In the genomic region with DNA sequence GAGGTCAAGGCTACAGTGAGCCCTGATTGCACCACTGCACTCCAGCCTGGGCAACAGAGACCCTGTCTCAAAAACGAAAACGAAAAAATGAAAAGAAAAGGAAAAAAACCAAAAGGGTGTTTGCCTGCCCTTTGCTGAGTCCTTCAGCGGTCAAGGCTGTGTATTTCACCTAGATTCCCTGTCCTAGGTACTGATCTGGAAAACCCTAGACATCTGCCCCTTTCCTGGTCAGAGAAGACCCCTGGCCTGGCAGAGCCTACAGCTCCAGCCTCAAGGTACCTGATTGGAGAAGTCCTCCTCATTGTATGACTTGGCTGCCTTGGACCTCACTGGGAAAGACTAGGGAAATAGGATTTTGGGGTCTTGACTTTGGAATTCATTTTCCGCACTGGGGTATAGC, we compare ENCODE assay signal across 18 cellular contexts. TPM values are rescaled to one million over a fixed set of nuclear protein-coding genes. Genes with fewer than 3 reads are reported as not detected.
DNase-seq lines count a peak whose midpoint lies in the region; ATAC-seq and TF ChIP-seq lines count a peak whose summit lies in the region.
"Had no signal": no experiment of that assay in that cellular context is flagged by ENCODE, and none has a peak within 500 bp of the region (broad histone marks: within the 10 kb centered on the region; RNA-seq: fewer than 3 reads in every experiment).

No MANE protein-coding gene starts in this region.

- CTCF ChIA-PET in SK-N-SH (lab: Yijun Ruan, JAX), result interaction anchor here (0.9 to 8.2 kb wide), 5 partner anchors 9 to 524 kb away, joined by 3 to 171 read pairs (median 19); no protein-coding TSS in a partner anchor

- H3K36me3 ChIP-seq in SK-N-SH (replicated peaks in 1 of 2; ENCODE audit: control insufficient read depth in 1 of 2, insufficient read depth in 2 of 2, low read length in 1 of 2), result no peaks in the 10 kb centered on the region
- no peaks in the 10 kb centered on the region for H3K36me3 ChIP-seq in brain microvascular endothelial cell (replicated peaks)
- H3K36me3 ChIP-seq: BLaER1 treated with 17β-estradiol and CSF1 and Interleukin-3, amounts not matched to agents 10 nM and 100 nM; HAP-1 had no signal

- H4K20me1 ChIP-seq in SK-N-SH (ENCODE audit: insufficient read depth), result no peaks in the 10 kb centered on the region
- H4K20me1 ChIP-seq: BLaER1 treated with 17β-estradiol and CSF1 and Interleukin-3, amounts not matched to agents 10 nM and 100 nM had no signal

- H3K4me1 ChIP-seq in SK-N-SH (ENCODE audit: control insufficient read depth in 1 of 2, insufficient read depth in 2 of 2, low read depth in 1 of 2, low read length in 1 of 2), result no peaks in the 10 kb centered on the region

- no peaks in the 10 kb centered on the region for H3F3A ChIP-seq in SK-N-SH (replicated peaks; ENCODE audit: insufficient read depth)

- in situ Hi-C loops in brain microvascular endothelial cell (cut with HindIII; ENCODE audit: low pct_ligation_motif_present, low sequenced_read_pairs), result loop anchor here (25.0 kb wide), 1 partner anchor 518 kb away; no protein-coding TSS in a partner anchor

- no peak for DNase-seq in SK-N-SH
- DNase-seq in iPS-NIHi7 (ENCODE audit: extremely low spot score), result peak; percentile 40
- DNase-seq in left ventricle myocardium superior, result no peak
- no peak for DNase-seq in brain microvascular endothelial cell
- DNase-seq: Calu3; CD8-positive, alpha-beta T cell; DMS79 treated with DMSO at 0.1 percent for 48 hours; GF-D8; IMR-90; Kasumi-1; KG1 had no signal

- H3K4me2 ChIP-seq in SK-N-SH, result no peak overlapping the region
- H3K4me2 ChIP-seq: BLaER1 treated with 17β-estradiol and CSF1 and Interleukin-3, amounts not matched to agents 10 nM and 100 nM had no signal

- no peak for TF ChIP-seq CTCF in SK-N-SH (IDR thresholded peaks at IDR 0.05)
- TF ChIP-seq CTCF in brain microvascular endothelial cell (IDR thresholded peaks at IDR 0.05; ENCODE audit: low read depth, low read length, missing control alignments), result no peak

- H2AFZ ChIP-seq in SK-N-SH (ENCODE audit: low read depth), result no peak overlapping the region

- intact Hi-C loops in left ventricle myocardium superior (cut with micrococcal nuclease), result loop anchor here (5.0 to 10.0 kb wide), 2 partner anchors 428 to 521 kb away; no protein-coding TSS in a partner anchor

- no peak overlapping the region for H3K9ac ChIP-seq in SK-N-SH
- H3K9ac ChIP-seq: BLaER1 treated with 17β-estradiol and CSF1 and Interleukin-3, amounts not matched to agents 10 nM and 100 nM had no signal

- no peak overlapping the region for H3K4me3 ChIP-seq in SK-N-SH (ENCODE audit: low read depth in 2 of 2, low read length in 1 of 2)
- H3K4me3 ChIP-seq in brain microvascular endothelial cell (ENCODE audit: low read depth, low read length), result no peak overlapping the region
- H3K4me3 ChIP-seq: BLaER1 treated with 17β-estradiol and CSF1 and Interleukin-3, amounts not matched to agents 10 nM and 100 nM; HAP-1 had no signal

- 75% methylated on average over 4 of the region's 4 CpGs for WGBS in SK-N-SH (ENCODE audit: low lambda C conversion rate)

- ATAC-seq in SK-N-SH treated with all-trans-retinoic acid at 6 μM for 48 hours (no peak), left ventricle myocardium superior (no peak), GM21360 (IDR thresholded peaks at IDR 0.05; ENCODE audit: unreplicated experiment) (no peak)
- ATAC-seq: CD8-positive, alpha-beta T cell had no signal

- H3K27ac ChIP-seq in SK-N-SH (ENCODE audit: low read depth in 2 of 2, low read length in 1 of 2), result no peak overlapping the region
- H3K27ac ChIP-seq in brain microvascular endothelial cell, result no peak overlapping the region
- H3K27ac ChIP-seq: 22Rv1; BLaER1 treated with 17β-estradiol and CSF1 and Interleukin-3, amounts not matched to agents 10 nM and 100 nM; HL-60 had no signal

- TF ChIP-seq RAD21 in SK-N-SH (IDR thresholded peaks at IDR 0.05; ENCODE audit: low read length), result no peak

- no peaks in the 10 kb centered on the region for H3K9me3 ChIP-seq in SK-N-SH
- H3K9me3 ChIP-seq: BLaER1 treated with 17β-estradiol and CSF1 and Interleukin-3, amounts not matched to agents 10 nM and 100 nM; HAP-1 had no signal

- TF ChIP-seq EP300 in SK-N-SH (IDR thresholded peaks at IDR 0.05; ENCODE audit: borderline replicate concordance in 1 of 2, low read depth in 1 of 2, low read length in 1 of 2), result no peak

- no peaks in the 10 kb centered on the region for H3K79me2 ChIP-seq in SK-N-SH (ENCODE audit: insufficient read depth)

- POLR2A ChIA-PET in SK-N-SH (lab: Yijun Ruan, JAX), result no interaction called here

- no peaks in the 10 kb centered on the region for H3K9me2 ChIP-seq in SK-N-SH

- H3K27me3 ChIP-seq in SK-N-SH (ENCODE audit: insufficient read depth), result no peaks in the 10 kb centered on the region
- no peaks in the 10 kb centered on the region for H3K27me3 ChIP-seq in brain microvascular endothelial cell (replicated peaks)
- H3K27me3 ChIP-seq: BLaER1 treated with 17β-estradiol and CSF1 and Interleukin-3, amounts not matched to agents 10 nM and 100 nM had no signal

TF ChIP-seq in SK-N-SH, 30 proteins besides CTCF, POLR2A, EP300 and RAD21 (continues in another document):
- TF ChIP-seq JUND (IDR thresholded peaks at IDR 0.05) (no peak), NRF1 (IDR thresholded peaks at IDR 0.05; ENCODE audit: low read depth, low read length) (no peak), RCOR1 (IDR thresholded peaks at IDR 0.05; ENCODE audit: low read length) (no peak)

TF ChIP-seq in SK-N-SH treated with all-trans-retinoic acid at 6 μM for 48 hours, 23 proteins besides CTCF, POLR2A, EP300 and RAD21:
- TF ChIP-seq TCF4 (CRISPR knock-in tag; IDR thresholded peaks at IDR 0.05; ENCODE audit: borderline replicate concordance) (no peak), ESRRG (CRISPR knock-in tag; IDR thresholded peaks at IDR 0.05) (no peak), PPARA (CRISPR knock-in tag; IDR thresholded peaks at IDR 0.05; ENCODE audit: borderline replicate concordance) (no peak), ZFP3 (CRISPR knock-in tag; IDR thresholded peaks at IDR 0.05) (no peak)
- TF ChIP-seq, protein P1, sequence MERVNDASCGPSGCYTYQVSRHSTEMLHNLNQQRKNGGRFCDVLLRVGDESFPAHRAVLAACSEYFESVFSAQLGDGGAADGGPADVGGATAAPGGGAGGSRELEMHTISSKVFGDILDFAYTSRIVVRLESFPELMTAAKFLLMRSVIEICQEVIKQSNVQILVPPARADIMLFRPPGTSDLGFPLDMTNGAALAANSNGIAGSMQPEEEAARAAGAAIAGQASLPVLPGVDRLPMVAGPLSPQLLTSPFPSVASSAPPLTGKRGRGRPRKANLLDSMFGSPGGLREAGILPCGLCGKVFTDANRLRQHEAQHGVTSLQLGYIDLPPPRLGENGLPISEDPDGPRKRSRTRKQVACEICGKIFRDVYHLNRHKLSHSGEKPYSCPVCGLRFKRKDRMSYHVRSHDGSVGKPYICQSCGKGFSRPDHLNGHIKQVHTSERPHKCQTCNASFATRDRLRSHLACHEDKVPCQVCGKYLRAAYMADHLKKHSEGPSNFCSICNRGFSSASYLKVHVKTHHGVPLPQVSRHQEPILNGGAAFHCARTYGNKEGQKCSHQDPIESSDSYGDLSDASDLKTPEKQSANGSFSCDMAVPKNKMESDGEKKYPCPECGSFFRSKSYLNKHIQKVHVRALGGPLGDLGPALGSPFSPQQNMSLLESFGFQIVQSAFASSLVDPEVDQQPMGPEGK (CRISPR knock-in tag; IDR thresholded peaks at IDR 0.05; ENCODE audit: borderline replicate concordance), result no peak

TF ChIP-seq in PFSK-1, 5 proteins besides CTCF, POLR2A, EP300 and RAD21:
- TF ChIP-seq SIN3A (IDR thresholded peaks at IDR 0.05; ENCODE audit: borderline replicate concordance, insufficient read depth, low read length) (no peak), FOXP2 (optimal IDR thresholded peaks at IDR 0.05; ENCODE audit: borderline replicate concordance, extremely low read depth, extremely low read length, insufficient read depth) (no peak), TAF1 (IDR thresholded peaks at IDR 0.05; ENCODE audit: borderline replicate concordance, insufficient read depth, low read length) (no peak)
- TF ChIP-seq, protein P2, sequence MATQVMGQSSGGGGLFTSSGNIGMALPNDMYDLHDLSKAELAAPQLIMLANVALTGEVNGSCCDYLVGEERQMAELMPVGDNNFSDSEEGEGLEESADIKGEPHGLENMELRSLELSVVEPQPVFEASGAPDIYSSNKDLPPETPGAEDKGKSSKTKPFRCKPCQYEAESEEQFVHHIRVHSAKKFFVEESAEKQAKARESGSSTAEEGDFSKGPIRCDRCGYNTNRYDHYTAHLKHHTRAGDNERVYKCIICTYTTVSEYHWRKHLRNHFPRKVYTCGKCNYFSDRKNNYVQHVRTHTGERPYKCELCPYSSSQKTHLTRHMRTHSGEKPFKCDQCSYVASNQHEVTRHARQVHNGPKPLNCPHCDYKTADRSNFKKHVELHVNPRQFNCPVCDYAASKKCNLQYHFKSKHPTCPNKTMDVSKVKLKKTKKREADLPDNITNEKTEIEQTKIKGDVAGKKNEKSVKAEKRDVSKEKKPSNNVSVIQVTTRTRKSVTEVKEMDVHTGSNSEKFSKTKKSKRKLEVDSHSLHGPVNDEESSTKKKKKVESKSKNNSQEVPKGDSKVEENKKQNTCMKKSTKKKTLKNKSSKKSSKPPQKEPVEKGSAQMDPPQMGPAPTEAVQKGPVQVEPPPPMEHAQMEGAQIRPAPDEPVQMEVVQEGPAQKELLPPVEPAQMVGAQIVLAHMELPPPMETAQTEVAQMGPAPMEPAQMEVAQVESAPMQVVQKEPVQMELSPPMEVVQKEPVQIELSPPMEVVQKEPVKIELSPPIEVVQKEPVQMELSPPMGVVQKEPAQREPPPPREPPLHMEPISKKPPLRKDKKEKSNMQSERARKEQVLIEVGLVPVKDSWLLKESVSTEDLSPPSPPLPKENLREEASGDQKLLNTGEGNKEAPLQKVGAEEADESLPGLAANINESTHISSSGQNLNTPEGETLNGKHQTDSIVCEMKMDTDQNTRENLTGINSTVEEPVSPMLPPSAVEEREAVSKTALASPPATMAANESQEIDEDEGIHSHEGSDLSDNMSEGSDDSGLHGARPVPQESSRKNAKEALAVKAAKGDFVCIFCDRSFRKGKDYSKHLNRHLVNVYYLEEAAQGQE (IDR thresholded peaks at IDR 0.05; ENCODE audit: insufficient read depth in 1 of 2, low read depth in 2 of 2, low read length in 2 of 2), result peak; percentile 10 to 83; a peak in 2 of 4 replicates

RNA-seq across cellular contexts. Expression of a gene that starts 8.0 kb away (rescaled TPM):
- polyA plus RNA-seq in SK-N-SH (2012; rRNA removed), result 47.9 and 50.2 TPM in 2 replicates
- 71.2 and 101 TPM in 2 replicates for polyA plus RNA-seq in SK-N-SH (2012; cell fraction: cytosol; rRNA removed)
- 20.1 and 29.7 TPM in 2 replicates for polyA plus RNA-seq in SK-N-SH (2012; cell fraction: nucleus; rRNA removed)
- 14.7 TPM for polyA plus RNA-seq in PFSK-1 (2012; ENCODE audit: insufficient read length, low read depth)
- 21.0 TPM for total RNA-seq in left ventricle myocardium superior
